ENCODE assay signal across 24 cellular contexts in the genomic region with DNA sequence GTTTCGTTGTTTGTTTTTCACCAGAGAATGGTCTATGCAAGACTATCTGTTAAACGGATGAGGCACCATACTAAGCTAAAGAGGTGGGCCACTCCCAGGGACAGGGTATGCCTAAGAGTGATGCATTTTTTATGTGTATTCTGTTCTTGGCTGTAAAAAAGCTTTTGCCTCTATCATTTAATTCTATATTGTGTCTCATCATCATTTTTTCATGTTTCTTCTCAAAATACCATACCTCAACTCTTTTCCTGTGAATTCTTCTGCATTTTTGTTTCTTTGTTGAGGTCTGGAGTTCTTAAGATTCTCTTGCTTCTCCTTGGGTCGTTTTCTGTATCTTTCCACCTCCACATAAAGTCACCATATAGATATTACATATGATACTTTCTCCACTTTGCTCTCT.
"Had no signal": no experiment of that assay in that cellular context is flagged by ENCODE, and none has a peak within 500 bp of the region (broad histone marks: within the 10 kb centered on the region; RNA-seq: fewer than 3 reads in every experiment).

No MANE protein-coding gene starts in this region.

- H3K36me3 ChIP-seq: colonic mucosa, esophagus squamous epithelium, gastrocnemius medialis, heart right ventricle, left lung, lower lobe of right lung had no signal

- H3K27ac ChIP-seq: colonic mucosa, epithelial cell of prostate, esophagus squamous epithelium, gastrocnemius medialis, heart right ventricle, left lung, lower lobe of right lung had no signal

- ATAC-seq: effector memory CD8-positive, alpha-beta T cell; esophagus mucosa; gastrocnemius medialis; heart right ventricle; left cardiac atrium; left lung; left ventricle myocardium superior; lower lobe of right lung; mucosa of descending colon had no signal

- H3K4me3 ChIP-seq: colonic mucosa, esophagus squamous epithelium, gastrocnemius medialis, heart right ventricle, left lung, lower lobe of right lung, mucosa of descending colon had no signal

- H3K9me3 ChIP-seq: colonic mucosa, esophagus squamous epithelium, gastrocnemius medialis, heart right ventricle, left lung, lower lobe of right lung, mucosa of descending colon had no signal

- FAIRE-seq: endometrium, islet of Langerhans, keratinocyte had no signal

- DNase-seq: colonic mucosa; cortex of kidney; effector CD8-positive, alpha-beta T cell; effector memory CD8-positive, alpha-beta T cell; endodermal cell; erythroblast; esophagus squamous epithelium; foreskin fibroblast; foreskin melanocyte; gastrocnemius medialis; glutamatergic neuron; head of caudate nucleus; heart right ventricle; hippocampal formation; left cardiac atrium; left lung; left ventricle myocardium superior; lower lobe of right lung; mucosa of descending colon had no signal

- H3K27me3 ChIP-seq: colonic mucosa, esophagus squamous epithelium, gastrocnemius medialis, heart right ventricle, left lung had no signal

- H3K4me1 ChIP-seq: colonic mucosa, esophagus squamous epithelium, gastrocnemius medialis, heart right ventricle, left lung, lower lobe of right lung had no signal
